Comparison of ENCODE assay signal across 1 cellular context in genomic region chr11:119684361-119685072, GRCh38.
TF ChIP-seq lines count a peak whose summit lies in the region.

No MANE protein-coding gene starts in this region.

TF ChIP-seq in GM23338, 12 proteins besides CTCF, POLR2A, EP300 and RAD21 (continued from another document):
- no peak for TF ChIP-seq ZNF462 (CRISPR knock-in tag; IDR thresholded peaks at IDR 0.05)
- no peak for TF ChIP-seq STAT1 (IDR thresholded peaks at IDR 0.05; ENCODE audit: unreplicated experiment)
- TF ChIP-seq JUNB (IDR thresholded peaks at IDR 0.05; ENCODE audit: unreplicated experiment) = no peak
- TF ChIP-seq ZNF114 (CRISPR knock-in tag; IDR thresholded peaks at IDR 0.05) = no peak
- no peak for TF ChIP-seq ETS1 (IDR thresholded peaks at IDR 0.05)
